In the genomic region with DNA sequence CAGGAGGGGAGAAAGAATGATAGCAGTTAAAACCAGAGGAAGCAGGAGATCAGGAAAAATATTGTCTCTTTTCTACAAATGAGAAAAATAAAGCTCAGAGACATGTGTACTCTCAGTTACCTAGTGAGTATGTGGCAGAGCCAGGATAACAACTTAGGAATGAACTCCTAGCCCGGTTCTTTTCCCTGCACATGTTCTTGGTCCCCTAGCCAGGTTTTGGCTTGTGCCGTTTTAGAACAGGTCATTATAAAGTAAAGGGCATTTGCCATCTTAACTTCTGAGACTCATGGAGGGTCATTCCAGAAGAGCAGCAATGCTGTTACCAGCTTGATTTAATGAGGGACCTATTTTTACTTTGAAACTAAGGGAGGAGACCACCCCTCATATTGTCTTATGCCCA, we compare ENCODE assay signal across 10 cellular contexts. TPM values are rescaled to one million over a fixed set of nuclear protein-coding genes. Genes with fewer than 3 reads are reported as not detected.
"Had no signal": no experiment of that assay in that cellular context is flagged by ENCODE, and none has a peak within 500 bp of the region (broad histone marks: within the 10 kb centered on the region; RNA-seq: fewer than 3 reads in every experiment).

No MANE protein-coding gene starts in this region.

- FAIRE-seq: HTR-8/SVneo, K562 had no signal

- H3K4me3 Mint-ChIP-seq: GM23338, HFFc6 had no signal

- H3K36me3 ChIP-seq: HAP-1 had no signal

- H3K27ac Mint-ChIP-seq: GM23338, HFFc6 had no signal

- H3K9me3 ChIP-seq: HAP-1 had no signal

- H2AFZ ChIP-seq: GM23338 had no signal

- H3K4me2 ChIP-seq: GM23338 had no signal

- DNase-seq: H7, HFFc6, KG1 had no signal

- H3K4me1 ChIP-seq: HAP-1 had no signal

- ATAC-seq: GM23338, HCT116, K562 had no signal

- H3K4me3 ChIP-seq: GM23338, HAP-1, K562 had no signal

- H3K9me3 Mint-ChIP-seq: HFFc6 had no signal

RNA-seq across cellular contexts. Expression of gene DAB1, which starts 48.1 kb away (rescaled TPM):
- total RNA-seq: H4, HT-29, K562 had no signal
- polyA plus RNA-seq: K562 had no signal
